ENCODE assay signal across 1 cellular context in the genomic region with DNA sequence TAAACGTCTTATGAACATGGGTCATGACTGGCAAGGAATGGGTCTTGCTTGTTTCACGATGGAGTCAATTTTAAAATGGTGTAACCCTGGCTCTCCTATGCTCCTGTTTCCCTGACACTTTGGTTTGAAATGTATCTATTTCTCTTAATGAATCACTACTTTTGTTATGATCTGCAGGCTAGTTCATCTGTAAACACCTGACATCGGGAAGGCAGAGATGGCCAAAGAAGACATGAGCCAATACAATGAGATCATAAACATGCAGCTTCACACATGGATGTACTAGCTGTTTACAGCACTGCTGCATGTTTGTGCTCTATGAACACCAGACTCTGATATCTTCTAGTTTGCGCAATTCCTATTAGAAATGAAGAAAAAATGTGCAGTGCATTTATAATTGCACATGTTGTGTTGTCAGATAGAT.
TF ChIP-seq lines count a peak whose summit lies in the region.

No MANE protein-coding gene starts in this region.

TF ChIP-seq in K562, 482 proteins besides CTCF, POLR2A, EP300 and RAD21 (continues in another document):
- TF ChIP-seq, protein P1, sequence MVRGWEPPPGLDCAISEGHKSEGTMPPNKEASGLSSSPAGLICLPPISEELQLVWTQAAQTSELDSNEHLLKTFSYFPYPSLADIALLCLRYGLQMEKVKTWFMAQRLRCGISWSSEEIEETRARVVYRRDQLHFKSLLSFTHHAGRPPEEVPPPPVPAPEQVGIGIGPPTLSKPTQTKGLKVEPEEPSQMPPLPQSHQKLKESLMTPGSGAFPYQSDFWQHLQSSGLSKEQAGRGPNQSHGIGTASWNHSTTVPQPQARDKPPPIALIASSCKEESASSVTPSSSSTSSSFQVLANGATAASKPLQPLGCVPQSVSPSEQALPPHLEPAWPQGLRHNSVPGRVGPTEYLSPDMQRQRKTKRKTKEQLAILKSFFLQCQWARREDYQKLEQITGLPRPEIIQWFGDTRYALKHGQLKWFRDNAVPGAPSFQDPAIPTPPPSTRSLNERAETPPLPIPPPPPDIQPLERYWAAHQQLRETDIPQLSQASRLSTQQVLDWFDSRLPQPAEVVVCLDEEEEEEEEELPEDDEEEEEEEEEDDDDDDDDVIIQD (CRISPR knock-in tag; IDR thresholded peaks at IDR 0.05), result no peak
- 0 out of 2 replicates have a peak, but pooled peaks have one; percentile 61 for TF ChIP-seq HIVEP1 (CRISPR knock-in tag; IDR thresholded peaks at IDR 0.05)
- peak; percentile 88 for TF ChIP-seq ZNF668 (CRISPR knock-in tag; IDR thresholded peaks at IDR 0.05)
- no peak for TF ChIP-seq RFX5 (IDR thresholded peaks at IDR 0.05; ENCODE audit: low read depth, low read length)
- TF ChIP-seq, protein P2, sequence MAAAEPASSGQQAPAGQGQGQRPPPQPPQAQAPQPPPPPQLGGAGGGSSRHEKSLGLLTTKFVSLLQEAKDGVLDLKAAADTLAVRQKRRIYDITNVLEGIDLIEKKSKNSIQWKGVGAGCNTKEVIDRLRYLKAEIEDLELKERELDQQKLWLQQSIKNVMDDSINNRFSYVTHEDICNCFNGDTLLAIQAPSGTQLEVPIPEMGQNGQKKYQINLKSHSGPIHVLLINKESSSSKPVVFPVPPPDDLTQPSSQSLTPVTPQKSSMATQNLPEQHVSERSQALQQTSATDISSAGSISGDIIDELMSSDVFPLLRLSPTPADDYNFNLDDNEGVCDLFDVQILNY (CRISPR knock-in tag; IDR thresholded peaks at IDR 0.05), result no peak
- TF ChIP-seq, protein P3, sequence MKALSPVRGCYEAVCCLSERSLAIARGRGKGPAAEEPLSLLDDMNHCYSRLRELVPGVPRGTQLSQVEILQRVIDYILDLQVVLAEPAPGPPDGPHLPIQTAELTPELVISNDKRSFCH (CRISPR knock-in tag; IDR thresholded peaks at IDR 0.05), result no peak
- TF ChIP-seq, protein P3 (tag; IDR thresholded peaks at IDR 0.05), result peak; percentile 95
- TF ChIP-seq, protein P4, sequence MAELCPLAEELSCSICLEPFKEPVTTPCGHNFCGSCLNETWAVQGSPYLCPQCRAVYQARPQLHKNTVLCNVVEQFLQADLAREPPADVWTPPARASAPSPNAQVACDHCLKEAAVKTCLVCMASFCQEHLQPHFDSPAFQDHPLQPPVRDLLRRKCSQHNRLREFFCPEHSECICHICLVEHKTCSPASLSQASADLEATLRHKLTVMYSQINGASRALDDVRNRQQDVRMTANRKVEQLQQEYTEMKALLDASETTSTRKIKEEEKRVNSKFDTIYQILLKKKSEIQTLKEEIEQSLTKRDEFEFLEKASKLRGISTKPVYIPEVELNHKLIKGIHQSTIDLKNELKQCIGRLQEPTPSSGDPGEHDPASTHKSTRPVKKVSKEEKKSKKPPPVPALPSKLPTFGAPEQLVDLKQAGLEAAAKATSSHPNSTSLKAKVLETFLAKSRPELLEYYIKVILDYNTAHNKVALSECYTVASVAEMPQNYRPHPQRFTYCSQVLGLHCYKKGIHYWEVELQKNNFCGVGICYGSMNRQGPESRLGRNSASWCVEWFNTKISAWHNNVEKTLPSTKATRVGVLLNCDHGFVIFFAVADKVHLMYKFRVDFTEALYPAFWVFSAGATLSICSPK (IDR thresholded peaks at IDR 0.05; ENCODE audit: borderline replicate concordance), result no peak
- TF ChIP-seq, protein P5, sequence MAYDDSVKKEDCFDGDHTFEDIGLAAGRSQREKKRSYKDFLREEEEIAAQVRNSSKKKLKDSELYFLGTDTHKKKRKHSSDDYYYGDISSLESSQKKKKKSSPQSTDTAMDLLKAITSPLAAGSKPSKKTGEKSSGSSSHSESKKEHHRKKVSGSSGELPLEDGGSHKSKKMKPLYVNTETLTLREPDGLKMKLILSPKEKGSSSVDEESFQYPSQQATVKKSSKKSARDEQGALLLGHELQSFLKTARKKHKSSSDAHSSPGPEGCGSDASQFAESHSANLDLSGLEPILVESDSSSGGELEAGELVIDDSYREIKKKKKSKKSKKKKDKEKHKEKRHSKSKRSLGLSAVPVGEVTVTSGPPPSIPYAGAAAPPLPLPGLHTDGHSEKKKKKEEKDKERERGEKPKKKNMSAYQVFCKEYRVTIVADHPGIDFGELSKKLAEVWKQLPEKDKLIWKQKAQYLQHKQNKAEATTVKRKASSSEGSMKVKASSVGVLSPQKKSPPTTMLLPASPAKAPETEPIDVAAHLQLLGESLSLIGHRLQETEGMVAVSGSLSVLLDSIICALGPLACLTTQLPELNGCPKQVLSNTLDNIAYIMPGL (CRISPR knock-in tag; IDR thresholded peaks at IDR 0.05), result no peak
- no peak for TF ChIP-seq ZNF124 (CRISPR knock-in tag; IDR thresholded peaks at IDR 0.05)
- TF ChIP-seq, protein P6, sequence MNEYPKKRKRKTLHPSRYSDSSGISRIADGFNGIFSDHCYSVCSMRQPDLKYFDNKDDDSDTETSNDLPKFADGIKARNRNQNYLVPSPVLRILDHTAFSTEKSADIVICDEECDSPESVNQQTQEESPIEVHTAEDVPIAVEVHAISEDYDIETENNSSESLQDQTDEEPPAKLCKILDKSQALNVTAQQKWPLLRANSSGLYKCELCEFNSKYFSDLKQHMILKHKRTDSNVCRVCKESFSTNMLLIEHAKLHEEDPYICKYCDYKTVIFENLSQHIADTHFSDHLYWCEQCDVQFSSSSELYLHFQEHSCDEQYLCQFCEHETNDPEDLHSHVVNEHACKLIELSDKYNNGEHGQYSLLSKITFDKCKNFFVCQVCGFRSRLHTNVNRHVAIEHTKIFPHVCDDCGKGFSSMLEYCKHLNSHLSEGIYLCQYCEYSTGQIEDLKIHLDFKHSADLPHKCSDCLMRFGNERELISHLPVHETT (CRISPR knock-in tag; conservative IDR thresholded peaks at IDR 0.05 in 1 of 2, IDR thresholded peaks at IDR 0.05 in 1 of 2), result no peak
- no peak for TF ChIP-seq GABPA (tag; conservative IDR thresholded peaks at IDR 0.05; ENCODE audit: low read depth)
- TF ChIP-seq XRCC5 (IDR thresholded peaks at IDR 0.05; ENCODE audit: low read depth, low read length), result no peak
- TF ChIP-seq, protein P7, sequence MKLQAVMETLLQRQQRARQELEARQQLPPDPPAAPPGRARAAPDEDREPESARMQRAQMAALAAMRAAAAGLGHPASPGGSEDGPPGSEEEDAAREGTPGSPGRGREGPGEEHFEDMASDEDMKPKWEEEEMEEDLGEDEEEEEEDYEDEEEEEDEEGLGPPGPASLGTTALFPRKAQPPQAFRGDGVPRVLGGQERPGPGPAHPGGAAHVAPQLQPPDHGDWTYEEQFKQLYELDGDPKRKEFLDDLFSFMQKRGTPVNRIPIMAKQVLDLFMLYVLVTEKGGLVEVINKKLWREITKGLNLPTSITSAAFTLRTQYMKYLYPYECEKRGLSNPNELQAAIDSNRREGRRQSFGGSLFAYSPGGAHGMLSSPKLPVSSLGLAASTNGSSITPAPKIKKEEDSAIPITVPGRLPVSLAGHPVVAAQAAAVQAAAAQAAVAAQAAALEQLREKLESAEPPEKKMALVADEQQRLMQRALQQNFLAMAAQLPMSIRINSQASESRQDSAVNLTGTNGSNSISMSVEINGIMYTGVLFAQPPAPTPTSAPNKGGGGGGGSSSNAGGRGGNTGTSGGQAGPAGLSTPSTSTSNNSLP (IDR thresholded peaks at IDR 0.05; ENCODE audit: borderline replicate concordance, low read depth, low read length), result no peak
- TF ChIP-seq ETV1 (tag; conservative IDR thresholded peaks at IDR 0.05; ENCODE audit: low read depth), result no peak
- TF ChIP-seq, protein P8, sequence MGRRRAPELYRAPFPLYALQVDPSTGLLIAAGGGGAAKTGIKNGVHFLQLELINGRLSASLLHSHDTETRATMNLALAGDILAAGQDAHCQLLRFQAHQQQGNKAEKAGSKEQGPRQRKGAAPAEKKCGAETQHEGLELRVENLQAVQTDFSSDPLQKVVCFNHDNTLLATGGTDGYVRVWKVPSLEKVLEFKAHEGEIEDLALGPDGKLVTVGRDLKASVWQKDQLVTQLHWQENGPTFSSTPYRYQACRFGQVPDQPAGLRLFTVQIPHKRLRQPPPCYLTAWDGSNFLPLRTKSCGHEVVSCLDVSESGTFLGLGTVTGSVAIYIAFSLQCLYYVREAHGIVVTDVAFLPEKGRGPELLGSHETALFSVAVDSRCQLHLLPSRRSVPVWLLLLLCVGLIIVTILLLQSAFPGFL (CRISPR knock-in tag; IDR thresholded peaks at IDR 0.05), result no peak
- no peak for TF ChIP-seq XRCC3 (IDR thresholded peaks at IDR 0.05)
- TF ChIP-seq ZNF444 (CRISPR knock-in tag; IDR thresholded peaks at IDR 0.05), result peak; percentile 36; the same call in 1 of the 2 replicates
- TF ChIP-seq, protein P9, sequence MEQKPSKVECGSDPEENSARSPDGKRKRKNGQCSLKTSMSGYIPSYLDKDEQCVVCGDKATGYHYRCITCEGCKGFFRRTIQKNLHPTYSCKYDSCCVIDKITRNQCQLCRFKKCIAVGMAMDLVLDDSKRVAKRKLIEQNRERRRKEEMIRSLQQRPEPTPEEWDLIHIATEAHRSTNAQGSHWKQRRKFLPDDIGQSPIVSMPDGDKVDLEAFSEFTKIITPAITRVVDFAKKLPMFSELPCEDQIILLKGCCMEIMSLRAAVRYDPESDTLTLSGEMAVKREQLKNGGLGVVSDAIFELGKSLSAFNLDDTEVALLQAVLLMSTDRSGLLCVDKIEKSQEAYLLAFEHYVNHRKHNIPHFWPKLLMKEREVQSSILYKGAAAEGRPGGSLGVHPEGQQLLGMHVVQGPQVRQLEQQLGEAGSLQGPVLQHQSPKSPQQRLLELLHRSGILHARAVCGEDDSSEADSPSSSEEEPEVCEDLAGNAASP (IDR thresholded peaks at IDR 0.05), result no peak
- no peak for TF ChIP-seq RBM39 (optimal IDR thresholded peaks at IDR 0.05; ENCODE audit: low read depth, low read length)
- TF ChIP-seq ZNF586 (CRISPR knock-in tag; conservative IDR thresholded peaks at IDR 0.05), result 0 out of 2 replicates have a peak, but pooled peaks have one; percentile 49
- TF ChIP-seq, protein P10, sequence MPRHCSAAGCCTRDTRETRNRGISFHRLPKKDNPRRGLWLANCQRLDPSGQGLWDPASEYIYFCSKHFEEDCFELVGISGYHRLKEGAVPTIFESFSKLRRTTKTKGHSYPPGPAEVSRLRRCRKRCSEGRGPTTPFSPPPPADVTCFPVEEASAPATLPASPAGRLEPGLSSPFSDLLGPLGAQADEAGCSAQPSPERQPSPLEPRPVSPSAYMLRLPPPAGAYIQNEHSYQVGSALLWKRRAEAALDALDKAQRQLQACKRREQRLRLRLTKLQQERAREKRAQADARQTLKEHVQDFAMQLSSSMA (CRISPR knock-in tag; IDR thresholded peaks at IDR 0.05), result no peak
- TF ChIP-seq BRD4 (IDR thresholded peaks at IDR 0.05), result no peak
- peak; percentile 93 for TF ChIP-seq ZNF311 (CRISPR knock-in tag; IDR thresholded peaks at IDR 0.05)
- no peak for TF ChIP-seq HLTF (IDR thresholded peaks at IDR 0.05)
- TF ChIP-seq SMC3 (conservative IDR thresholded peaks at IDR 0.05; ENCODE audit: insufficient read depth, low read depth, low read length), result no peak
- no peak for TF ChIP-seq BRD9 (IDR thresholded peaks at IDR 0.05; ENCODE audit: low read depth, partially characterized antibody)
- TF ChIP-seq ZNF79 (CRISPR knock-in tag; IDR thresholded peaks at IDR 0.05; ENCODE audit: low read depth), result peak; percentile 28; the same call in 1 of the 2 replicates
- TF ChIP-seq TAF15 (IDR thresholded peaks at IDR 0.05; ENCODE audit: low read depth, low read length), result no peak
- peak; percentile 63; the same call in 1 of the 2 replicates for TF ChIP-seq BACH1 (tag; IDR thresholded peaks at IDR 0.05)
- no peak for TF ChIP-seq STAG1 (CRISPR knock-in tag; IDR thresholded peaks at IDR 0.05; ENCODE audit: borderline replicate concordance)
- no peak for TF ChIP-seq ZNF324 (CRISPR knock-in tag; IDR thresholded peaks at IDR 0.05)
- no peak for TF ChIP-seq TCF7 (IDR thresholded peaks at IDR 0.05; ENCODE audit: borderline replicate concordance)
- no peak for TF ChIP-seq THRAP3 (IDR thresholded peaks at IDR 0.05; ENCODE audit: borderline replicate concordance)
- no peak for TF ChIP-seq HCFC1 (IDR thresholded peaks at IDR 0.05; ENCODE audit: low read depth, low read length)
- peak; percentile 64; the same call in 1 of the 2 replicates for TF ChIP-seq TEAD2 (tag; IDR thresholded peaks at IDR 0.05)
- no peak for TF ChIP-seq ZSCAN29 (IDR thresholded peaks at IDR 0.05)
- TF ChIP-seq JUN (IDR thresholded peaks at IDR 0.05; ENCODE audit: borderline replicate concordance, low read depth, low read length), result no peak
- no peak for TF ChIP-seq JUN (CRISPR knock-in tag; IDR thresholded peaks at IDR 0.05; ENCODE audit: borderline replicate concordance)
- TF ChIP-seq, protein P11, sequence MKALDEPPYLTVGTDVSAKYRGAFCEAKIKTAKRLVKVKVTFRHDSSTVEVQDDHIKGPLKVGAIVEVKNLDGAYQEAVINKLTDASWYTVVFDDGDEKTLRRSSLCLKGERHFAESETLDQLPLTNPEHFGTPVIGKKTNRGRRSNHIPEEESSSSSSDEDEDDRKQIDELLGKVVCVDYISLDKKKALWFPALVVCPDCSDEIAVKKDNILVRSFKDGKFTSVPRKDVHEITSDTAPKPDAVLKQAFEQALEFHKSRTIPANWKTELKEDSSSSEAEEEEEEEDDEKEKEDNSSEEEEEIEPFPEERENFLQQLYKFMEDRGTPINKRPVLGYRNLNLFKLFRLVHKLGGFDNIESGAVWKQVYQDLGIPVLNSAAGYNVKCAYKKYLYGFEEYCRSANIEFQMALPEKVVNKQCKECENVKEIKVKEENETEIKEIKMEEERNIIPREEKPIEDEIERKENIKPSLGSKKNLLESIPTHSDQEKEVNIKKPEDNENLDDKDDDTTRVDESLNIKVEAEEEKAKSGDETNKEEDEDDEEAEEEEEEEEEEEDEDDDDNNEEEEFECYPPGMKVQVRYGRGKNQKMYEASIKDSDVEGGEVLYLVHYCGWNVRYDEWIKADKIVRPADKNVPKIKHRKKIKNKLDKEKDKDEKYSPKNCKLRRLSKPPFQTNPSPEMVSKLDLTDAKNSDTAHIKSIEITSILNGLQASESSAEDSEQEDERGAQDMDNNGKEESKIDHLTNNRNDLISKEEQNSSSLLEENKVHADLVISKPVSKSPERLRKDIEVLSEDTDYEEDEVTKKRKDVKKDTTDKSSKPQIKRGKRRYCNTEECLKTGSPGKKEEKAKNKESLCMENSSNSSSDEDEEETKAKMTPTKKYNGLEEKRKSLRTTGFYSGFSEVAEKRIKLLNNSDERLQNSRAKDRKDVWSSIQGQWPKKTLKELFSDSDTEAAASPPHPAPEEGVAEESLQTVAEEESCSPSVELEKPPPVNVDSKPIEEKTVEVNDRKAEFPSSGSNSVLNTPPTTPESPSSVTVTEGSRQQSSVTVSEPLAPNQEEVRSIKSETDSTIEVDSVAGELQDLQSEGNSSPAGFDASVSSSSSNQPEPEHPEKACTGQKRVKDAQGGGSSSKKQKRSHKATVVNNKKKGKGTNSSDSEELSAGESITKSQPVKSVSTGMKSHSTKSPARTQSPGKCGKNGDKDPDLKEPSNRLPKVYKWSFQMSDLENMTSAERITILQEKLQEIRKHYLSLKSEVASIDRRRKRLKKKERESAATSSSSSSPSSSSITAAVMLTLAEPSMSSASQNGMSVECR (CRISPR knock-in tag; IDR thresholded peaks at IDR 0.05), result no peak
